Comparison of ENCODE assay signal across 2 cellular contexts in the genomic region with DNA sequence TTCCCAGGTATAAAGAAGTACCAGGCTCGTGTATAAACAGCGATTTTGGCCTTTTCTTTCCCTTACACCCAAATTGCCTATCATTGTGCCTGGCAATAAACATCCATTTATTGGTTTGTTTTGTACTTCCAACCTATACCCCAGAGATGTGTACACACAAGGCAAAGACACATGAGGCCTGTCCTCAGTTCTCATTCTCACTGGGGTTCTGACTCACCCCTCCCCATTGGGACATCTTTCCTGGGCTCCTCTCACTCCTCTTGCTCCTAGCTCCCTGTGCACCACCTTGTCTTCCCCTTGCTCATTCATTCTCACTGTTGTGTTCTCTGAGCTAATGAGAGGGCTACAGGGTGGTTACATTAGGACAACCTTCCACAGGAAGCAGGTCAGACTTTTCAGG.
TF ChIP-seq lines count a peak whose summit lies in the region.

No MANE protein-coding gene starts in this region.

TF ChIP-seq in A549, 52 proteins besides CTCF, POLR2A, EP300 and RAD21:
- TF ChIP-seq, protein P1, sequence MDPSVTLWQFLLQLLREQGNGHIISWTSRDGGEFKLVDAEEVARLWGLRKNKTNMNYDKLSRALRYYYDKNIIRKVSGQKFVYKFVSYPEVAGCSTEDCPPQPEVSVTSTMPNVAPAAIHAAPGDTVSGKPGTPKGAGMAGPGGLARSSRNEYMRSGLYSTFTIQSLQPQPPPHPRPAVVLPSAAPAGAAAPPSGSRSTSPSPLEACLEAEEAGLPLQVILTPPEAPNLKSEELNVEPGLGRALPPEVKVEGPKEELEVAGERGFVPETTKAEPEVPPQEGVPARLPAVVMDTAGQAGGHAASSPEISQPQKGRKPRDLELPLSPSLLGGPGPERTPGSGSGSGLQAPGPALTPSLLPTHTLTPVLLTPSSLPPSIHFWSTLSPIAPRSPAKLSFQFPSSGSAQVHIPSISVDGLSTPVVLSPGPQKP (IDR thresholded peaks at IDR 0.05; ENCODE audit: low read depth, low read length) = no peak
TF ChIP-seq in A549: peak in this region for 0.

TF ChIP-seq in IMR-90, 13 proteins besides CTCF, POLR2A, EP300 and RAD21:
- TF ChIP-seq CHD1 (IDR thresholded peaks at IDR 0.05; ENCODE audit: low read depth, low read length) (no peak), RCOR1 (IDR thresholded peaks at IDR 0.05; ENCODE audit: insufficient replicate concordance, low read length) (no peak)
